1 cellular context compared by ENCODE assay signal in the genomic region with DNA sequence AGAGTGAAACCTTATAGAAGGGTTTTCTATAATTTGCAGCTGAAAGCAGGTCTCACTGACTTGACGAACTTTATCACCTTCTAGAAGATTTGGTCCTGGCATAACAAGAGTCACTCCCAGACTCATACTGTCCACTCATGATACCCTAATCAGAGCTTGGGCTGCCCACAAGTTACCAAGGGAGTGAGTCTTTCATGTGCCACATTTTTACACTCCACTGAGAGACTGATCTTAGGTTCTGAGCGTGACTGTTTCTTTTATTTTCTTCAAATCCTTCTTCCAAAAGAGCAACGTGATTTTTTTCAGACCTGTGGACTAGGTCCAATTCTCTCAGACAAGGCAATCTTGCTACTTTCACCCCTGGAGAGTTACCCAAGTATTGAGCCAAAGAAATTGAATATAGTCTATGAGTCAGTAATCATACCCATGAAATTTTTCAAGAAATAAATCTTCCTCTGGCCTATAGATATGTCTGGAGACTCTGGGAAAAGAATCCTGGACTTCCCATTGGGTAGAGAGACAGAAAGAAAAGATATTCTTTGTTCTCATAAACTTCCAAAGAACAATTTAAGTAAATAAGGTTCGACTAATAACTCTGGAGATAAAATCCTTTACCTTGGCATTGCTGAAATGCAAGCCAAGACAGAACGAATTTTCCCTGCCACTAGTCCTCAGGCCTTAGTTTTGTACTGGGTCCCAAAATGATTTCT.
TF ChIP-seq lines count a peak whose summit lies in the region.

No MANE protein-coding gene starts in this region.

TF ChIP-seq in IMR-90, 13 proteins besides CTCF, POLR2A, EP300 and RAD21:
- TF ChIP-seq RCOR1 (IDR thresholded peaks at IDR 0.05; ENCODE audit: insufficient replicate concordance, low read length), result no peak
- TF ChIP-seq NFE2L2 (IDR thresholded peaks at IDR 0.05; ENCODE audit: low read depth, low read length), result no peak
- no peak for TF ChIP-seq USF2 (IDR thresholded peaks at IDR 0.05; ENCODE audit: low read depth, low read length)
- no peak for TF ChIP-seq MXI1 (IDR thresholded peaks at IDR 0.05; ENCODE audit: borderline replicate concordance, low read depth, low read length)
- TF ChIP-seq, protein P1, sequence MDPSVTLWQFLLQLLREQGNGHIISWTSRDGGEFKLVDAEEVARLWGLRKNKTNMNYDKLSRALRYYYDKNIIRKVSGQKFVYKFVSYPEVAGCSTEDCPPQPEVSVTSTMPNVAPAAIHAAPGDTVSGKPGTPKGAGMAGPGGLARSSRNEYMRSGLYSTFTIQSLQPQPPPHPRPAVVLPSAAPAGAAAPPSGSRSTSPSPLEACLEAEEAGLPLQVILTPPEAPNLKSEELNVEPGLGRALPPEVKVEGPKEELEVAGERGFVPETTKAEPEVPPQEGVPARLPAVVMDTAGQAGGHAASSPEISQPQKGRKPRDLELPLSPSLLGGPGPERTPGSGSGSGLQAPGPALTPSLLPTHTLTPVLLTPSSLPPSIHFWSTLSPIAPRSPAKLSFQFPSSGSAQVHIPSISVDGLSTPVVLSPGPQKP (IDR thresholded peaks at IDR 0.05; ENCODE audit: borderline replicate concordance, low read depth, low read length), result no peak
- TF ChIP-seq MAZ (IDR thresholded peaks at IDR 0.05; ENCODE audit: borderline replicate concordance, low read depth, low read length), result no peak
- no peak for TF ChIP-seq RFX5 (IDR thresholded peaks at IDR 0.05; ENCODE audit: low read depth, low read length)
- TF ChIP-seq CHD1 (IDR thresholded peaks at IDR 0.05; ENCODE audit: low read depth, low read length), result no peak
